In the genomic region with DNA sequence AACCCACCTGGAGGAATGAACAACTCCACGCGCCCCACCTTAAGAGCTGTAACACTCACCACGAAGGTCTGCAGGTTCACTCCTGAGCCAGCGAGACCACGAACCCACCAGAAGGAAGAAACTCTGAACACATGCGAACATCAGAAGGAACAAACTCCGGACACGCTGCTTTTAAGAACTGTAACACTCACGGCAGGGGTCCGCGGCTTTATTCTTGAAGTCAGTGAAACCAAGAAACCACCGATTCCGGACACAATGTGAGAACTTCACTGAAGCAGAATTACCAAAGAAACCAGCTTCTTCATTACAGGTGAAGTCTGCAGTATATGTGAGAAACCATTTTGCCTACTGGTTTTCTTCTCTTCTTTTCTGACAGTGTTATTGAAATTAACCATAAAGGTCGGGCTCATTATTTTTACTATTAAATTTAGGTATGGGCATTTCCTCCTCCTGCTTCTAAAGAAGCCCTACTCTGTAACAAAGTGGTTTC, we compare ENCODE assay signal across 33 cellular contexts.
"Had no signal": no experiment of that assay in that cellular context is flagged by ENCODE, and none has a peak within 500 bp of the region (broad histone marks: within the 10 kb centered on the region; RNA-seq: fewer than 3 reads in every experiment).

No MANE protein-coding gene starts in this region.

- H3K4me1 ChIP-seq: body of pancreas, breast epithelium had no signal

- H3K36me3 Mint-ChIP-seq: activated naive CD8-positive, alpha-beta T cell treated with anti-CD3 and anti-CD28 coated beads for 36 hours had no signal

- H3K4me1 Mint-ChIP-seq: activated B cell treated with CpG ODN at 0.5 μM for 24 hours; activated CD4-positive, alpha-beta T cell treated with anti-CD3 and anti-CD28 coated beads, Interleukin-2, amount 10 ng/mL, durations not matched to agents 24 days and 14 days; activated naive CD8-positive, alpha-beta T cell treated with anti-CD3 and anti-CD28 coated beads for 36 hours; activated T-helper 17 cell treated with anti-CD3 and anti-CD28 coated beads, Interleukin-2, amount 50 U/mL, for 72 hours had no signal

- H3K27me3 ChIP-seq: adrenal gland, body of pancreas, brain microvascular endothelial cell, breast epithelium had no signal

- H3K4me3 Mint-ChIP-seq: activated B cell treated with CpG ODN at 0.5 μM for 24 hours; activated CD4-positive, alpha-beta memory T cell treated with anti-CD3 and anti-CD28 coated beads for 36 hours; activated CD4-positive, alpha-beta T cell treated with anti-CD3 and anti-CD28 coated beads, Interleukin-2, amount 10 ng/mL, durations not matched to agents 24 days and 14 days; activated CD8-positive, alpha-beta T cell treated with anti-CD3 and anti-CD28 coated beads for 36 hours; activated naive CD4-positive, alpha-beta T cell treated with anti-CD3 and anti-CD28 coated beads for 36 hours; activated naive CD8-positive, alpha-beta T cell treated with anti-CD3 and anti-CD28 coated beads for 36 hours; activated T-cell treated with anti-CD3 and anti-CD28 coated beads, Interleukin-2, amount 50 U/mL, for 4 hours; activated T-cell treated with anti-CD3 and anti-CD28 coated beads, Interleukin-2, amount 50 U/mL, for 72 hours; activated T-helper 1 cell treated with anti-CD3 and anti-CD28 coated beads, Interleukin-12 subunit alpha, Interleukin-12 subunit beta, Interleukin-2, Interleukin-4 antibody, amounts not matched to agents 30 ng/mL and 10 ng/mL and 1 ng/mL, durations not matched to agents 14 hours and 24 hours and 36 hours; activated T-helper 17 cell treated with anti-CD3 and anti-CD28 coated beads, Interleukin-2, amount 50 U/mL, for 72 hours; T-helper 2 cell treated with Interferon-gamma antibody and Interleukin-4, amounts not matched to agents 5 μg/mL and 100 μg/mL, for 36 hours had no signal

- H3K27ac Mint-ChIP-seq: activated B cell treated with CpG ODN at 0.5 μM for 24 hours; activated CD4-positive, alpha-beta memory T cell treated with anti-CD3 and anti-CD28 coated beads for 36 hours; activated CD4-positive, alpha-beta T cell treated with anti-CD3 and anti-CD28 coated beads, Interleukin-2, amount 10 ng/mL, durations not matched to agents 24 days and 14 days; activated CD8-positive, alpha-beta T cell treated with anti-CD3 and anti-CD28 coated beads for 36 hours; activated naive CD4-positive, alpha-beta T cell treated with anti-CD3 and anti-CD28 coated beads for 36 hours; activated naive CD4-positive, alpha-beta T cell treated with anti-CD3 and anti-CD28 coated beads, Interleukin-2, amount 50 U/mL, for 72 hours; activated naive CD8-positive, alpha-beta T cell treated with anti-CD3 and anti-CD28 coated beads for 36 hours; activated T-cell treated with anti-CD3 and anti-CD28 coated beads, Interleukin-2, amount 50 U/mL, for 72 hours; activated T-helper 1 cell treated with anti-CD3 and anti-CD28 coated beads, Interleukin-12 subunit alpha, Interleukin-12 subunit beta, Interleukin-2, Interleukin-4 antibody, amounts not matched to agents 30 ng/mL and 10 ng/mL and 1 ng/mL, durations not matched to agents 14 hours and 24 hours and 36 hours; activated T-helper 17 cell treated with anti-CD3 and anti-CD28 coated beads, Interleukin-2, amount 50 U/mL, for 72 hours; T-helper 2 cell treated with Interferon-gamma antibody and Interleukin-4, amounts not matched to agents 5 μg/mL and 100 μg/mL, for 36 hours had no signal

- H3K4me3 ChIP-seq: adrenal gland, body of pancreas, breast epithelium had no signal

- DNase-seq: activated B cell treated with CpG ODN at 0.5 μM for 24 hours; activated CD4-positive, alpha-beta memory T cell treated with anti-CD3 and anti-CD28 coated beads for 36 hours; activated CD4-positive, alpha-beta T cell treated with anti-CD3 and anti-CD28 coated beads for 4 hours; activated CD4-positive, alpha-beta T cell treated with anti-CD3 and anti-CD28 coated beads, Interleukin-2, amount 10 ng/mL, durations not matched to agents 24 days and 14 days; activated CD4-positive, alpha-beta T cell treated with anti-CD3 and anti-CD28 coated beads, Interleukin-2, amount 50 U/mL, for 1 hour; activated CD4-positive, alpha-beta T cell treated with anti-CD3 and anti-CD28 coated beads, Interleukin-2, amount 50 U/mL, for 4 hours; activated CD4-positive, CD25-positive, alpha-beta regulatory T cell treated with anti-CD3 and anti-CD28 coated beads, Interleukin-2, amount 50 U/mL, for 72 hours; activated CD8-positive, alpha-beta memory T cell treated with anti-CD3 and anti-CD28 coated beads, Interleukin-2, amount 50 U/mL, for 4 hours; activated CD8-positive, alpha-beta T cell treated with anti-CD3 and anti-CD28 coated beads for 36 hours; activated effector memory CD4-positive, alpha-beta T cell treated with anti-CD3 and anti-CD28 coated beads, Interleukin-2, amount 50 U/mL, for 16 hours; activated gamma-delta T cell treated with Interleukin-2 at 50 U/mL for 16 hours; activated naive CD4-positive, alpha-beta T cell; activated naive CD4-positive, alpha-beta T cell treated with anti-CD3 and anti-CD28 coated beads for 36 hours; activated naive CD4-positive, alpha-beta T cell treated with anti-CD3 and anti-CD28 coated beads, Interleukin-2, amount 50 U/mL, for 16 hours; activated naive CD8-positive, alpha-beta T cell treated with anti-CD3 and anti-CD28 coated beads for 36 hours; activated T-cell treated with anti-CD3 and anti-CD28 coated beads for 4 hours; activated T-cell treated with anti-CD3 and anti-CD28 coated beads, Interleukin-2, amount 50 U/mL, for 1 hour; activated T-cell treated with anti-CD3 and anti-CD28 coated beads, Interleukin-2, amount 50 U/mL, for 4 hours; activated T-cell treated with anti-CD3 and anti-CD28 coated beads, Interleukin-2, amount 50 U/mL, for 72 hours; adrenal gland; amniotic stem cell; aorta; body of pancreas; brain microvascular endothelial cell; central memory CD4-positive, alpha-beta T cell; T-helper 2 cell; T-helper 9 cell had no signal

- H3K27ac ChIP-seq: adrenal gland, body of pancreas, brain microvascular endothelial cell, breast epithelium, VCaP had no signal

- ATAC-seq: activated CD8-positive, alpha-beta T cell treated with anti-CD3 and anti-CD28 coated beads for 36 hours; activated naive CD4-positive, alpha-beta T cell treated with anti-CD3 and anti-CD28 coated beads, Interleukin-2, amount 50 U/mL, for 72 hours; activated T-cell treated with anti-CD3 and anti-CD28 coated beads, Interleukin-2, amount 50 U/mL, for 4 hours; activated T-cell treated with anti-CD3 and anti-CD28 coated beads, Interleukin-2, amount 50 U/mL, for 72 hours; activated T-helper 17 cell treated with anti-CD3 and anti-CD28 coated beads, Interleukin-2, amount 50 U/mL, for 72 hours; body of pancreas had no signal

- H3K9me3 ChIP-seq: adrenal gland, body of pancreas had no signal

- H3K27me3 Mint-ChIP-seq: activated B cell treated with CpG ODN at 0.5 μM for 24 hours; activated CD4-positive, alpha-beta memory T cell treated with anti-CD3 and anti-CD28 coated beads for 36 hours; activated CD4-positive, alpha-beta T cell treated with anti-CD3 and anti-CD28 coated beads, Interleukin-2, amount 10 ng/mL, durations not matched to agents 24 days and 14 days; activated CD8-positive, alpha-beta T cell treated with anti-CD3 and anti-CD28 coated beads for 36 hours; activated naive CD8-positive, alpha-beta T cell treated with anti-CD3 and anti-CD28 coated beads for 36 hours; activated T-helper 17 cell treated with anti-CD3 and anti-CD28 coated beads, Interleukin-2, amount 50 U/mL, for 72 hours had no signal

- H3K36me3 ChIP-seq: adrenal gland, brain microvascular endothelial cell had no signal
